Comparison of ENCODE assay signal across 18 cellular contexts in genomic region chr4:181688416-181688815, GRCh38.
DNase-seq lines count a peak whose midpoint lies in the region; TF ChIP-seq lines count a peak whose summit lies in the region.
"Had no signal": no experiment of that assay in that cellular context is flagged by ENCODE, and none has a peak within 500 bp of the region (broad histone marks: within the 10 kb centered on the region; RNA-seq: fewer than 3 reads in every experiment).

No MANE protein-coding gene starts in this region.

- in situ Hi-C loops in brain microvascular endothelial cell (cut with HindIII; ENCODE audit: low pct_ligation_motif_present, low sequenced_read_pairs) = no loop called here

- H3K27ac ChIP-seq in brain microvascular endothelial cell = peak overlapping the region; percentile 99
- H3K27ac ChIP-seq: SJCRH30 had no signal

- H3K4me3 ChIP-seq in brain microvascular endothelial cell (ENCODE audit: low read depth, low read length) = no peak overlapping the region
- H3K4me3 ChIP-seq: lung, SJCRH30 had no signal

- DNase-seq in GM04503 (ENCODE audit: low read depth) (peak; percentile 40), M059J (ENCODE audit: low read depth) (peak; percentile 95), brain microvascular endothelial cell (peak; percentile 73), renal cortical epithelial cell (ENCODE audit: low read depth) (peak; percentile 11), Kasumi-1 (lab: John Stamatoyannopoulos, UW) (no peak), cerebellar nuclear complex (lab: John Stamatoyannopoulos, UW) (no peak)
- no peak for DNase-seq in stimulated activated CD4-positive, alpha-beta T cell treated with anti-CD3 and anti-CD28 coated beads, Interleukin-4, amount 100 ng/mL, for 4 hours
- DNase-seq: activated CD4-positive, alpha-beta T cell treated with anti-CD3 and anti-CD28 coated beads, Interleukin-2, amount 10 ng/mL, durations not matched to agents 24 days and 14 days; activated naive CD4-positive, alpha-beta T cell treated with anti-CD3 and anti-CD28 coated beads, Interleukin-2, amount 10 ng/mL, durations not matched to agents 7 days and 5 days; CD4-positive, CD25-positive, alpha-beta regulatory T cell; DND-41; H9; natural killer cell; NCI-H2171; SJCRH30; substantia nigra; T1000 had no signal

- H3K36me3 ChIP-seq in brain microvascular endothelial cell (replicated peaks) = no peaks in the 10 kb centered on the region
- H3K36me3 ChIP-seq: SJCRH30 had no signal

- TF ChIP-seq CTCF in brain microvascular endothelial cell (IDR thresholded peaks at IDR 0.05; ENCODE audit: low read depth, low read length, missing control alignments) = no peak

- no peaks in the 10 kb centered on the region for H3K27me3 ChIP-seq in brain microvascular endothelial cell (replicated peaks)
- H3K27me3 ChIP-seq: SJCRH30 had no signal

Comparison
In these comparisons a context has a peak if more than half of its experiments do, and no peak if none do; other contexts are left out.
1. DNase-seq: peak in GM04503 (single experiment), M059J (single experiment), brain microvascular endothelial cell (single experiment) and renal cortical epithelial cell (single experiment); none in Kasumi-1 (0 of 2), cerebellar nuclear complex (0 of 2) and stimulated activated CD4-positive, alpha-beta T cell treated with anti-CD3 and anti-CD28 coated beads, Interleukin-4, amount 100 ng/mL, for 4 hours (0 of 2).